ENCODE assay signal across 8 cellular contexts in genomic region chr1:28104866-28105467, GRCh38. TPM values are rescaled to one million over a fixed set of nuclear protein-coding genes. Genes with fewer than 3 reads are reported as not detected.
DNase-seq lines count a peak whose midpoint lies in the region; ATAC-seq and TF ChIP-seq lines count a peak whose summit lies in the region.

No MANE protein-coding gene starts in this region.

- H3K4me3 ChIP-seq in NT2/D1 (ENCODE audit: insufficient read length, low read depth) = no peak overlapping the region
- peak overlapping the region in 3 of 4 donors; percentile 6 to 45 (median 10) for H3K4me3 ChIP-seq in esophagus squamous epithelium
- H3K4me3 ChIP-seq in mucosa of stomach (ENCODE audit: low read length) = peak overlapping the region; percentile 25

- H3K9ac ChIP-seq in NT2/D1 (ENCODE audit: insufficient read length, low read depth) = peak overlapping the region; percentile 4
- H3K9ac ChIP-seq in mucosa of stomach (ENCODE audit: low read length) = peak overlapping the region; percentile 72

- H3K4me1 ChIP-seq in NT2/D1 (ENCODE audit: insufficient read depth, insufficient read length) (no peaks in the 10 kb centered on the region), esophagus squamous epithelium (peaks cover 0 to 10% (median 0%) of the 10 kb centered on the region in 3 donors), mucosa of stomach (ENCODE audit: control insufficient read depth, insufficient read depth, low read length) (peaks cover 11% of the 10 kb centered on the region)

- intact Hi-C loops in esophagus squamous epithelium (cut with DNase I) = no loop called here

- H3K36me3 ChIP-seq in NT2/D1 (ENCODE audit: insufficient read depth, insufficient read length, low read length) (no peaks in the 10 kb centered on the region), esophagus squamous epithelium (no peaks in the 10 kb centered on the region), mucosa of stomach (ENCODE audit: control insufficient read depth, insufficient read depth, low read length) (no peaks in the 10 kb centered on the region)

- no peak for TF ChIP-seq POLR2A in esophagus squamous epithelium (IDR thresholded peaks at IDR 0.05)

- WGBS in esophagus squamous epithelium, 2 donors = 35 to 43% methylated on average over 6 to 9 of the region's 11 CpGs

- no peak for TF ChIP-seq CTCF in esophagus squamous epithelium (IDR thresholded peaks at IDR 0.05)

- H3K9me3 ChIP-seq in NT2/D1 (ENCODE audit: insufficient read depth, low read length) (no peaks in the 10 kb centered on the region), esophagus squamous epithelium (no peaks in the 10 kb centered on the region), mucosa of stomach (ENCODE audit: control insufficient read depth, low read length) (no peaks in the 10 kb centered on the region)

- no peaks in the 10 kb centered on the region for H3K27me3 ChIP-seq in NT2/D1 (ENCODE audit: insufficient read depth, insufficient read length)
- no peaks in the 10 kb centered on the region for H3K27me3 ChIP-seq in esophagus squamous epithelium
- H3K27me3 ChIP-seq in mucosa of stomach (ENCODE audit: control insufficient read depth, insufficient read depth, low read length) = no peaks in the 10 kb centered on the region

- ATAC-seq in HG03457 (IDR thresholded peaks at IDR 0.05; ENCODE audit: unreplicated experiment) = no peak

- H3K27ac ChIP-seq in esophagus squamous epithelium = peak overlapping the region in 2 of 4 donors; percentile 5 to 22

- peak; percentile 96 for DNase-seq in DMS153 (lab: John Stamatoyannopoulos, UW)
- peak; percentile 74 for DNase-seq in NT2/D1 (ENCODE audit: low read depth, low spot score)
- no peak for DNase-seq in esophagus squamous epithelium (lab: John Stamatoyannopoulos, UW)
- no peak for DNase-seq in T-helper 1 cell
- no peak for DNase-seq in activated naive CD4-positive, alpha-beta T cell treated with anti-CD3 and anti-CD28 coated beads, Interleukin-2, amount 50 U/mL, for 16 hours
- no peak for DNase-seq in RPMI8226

RNA-seq across cellular contexts. Expression of gene EYA3, which starts 16.6 kb away (rescaled TPM):
- 10 to 100 TPM; 13.8 to 21.9 (median 15.8) TPM for total RNA-seq in esophagus squamous epithelium

Comparison
In these comparisons a context has a peak if more than half of its experiments do, and no peak if none do; other contexts are left out.
1. DNase-seq: peak in DMS153 (single experiment) and NT2/D1 (single experiment); none in esophagus squamous epithelium (single experiment), T-helper 1 cell (0 of 5), activated naive CD4-positive, alpha-beta T cell treated with anti-CD3 and anti-CD28 coated beads, Interleukin-2, amount 50 U/mL, for 16 hours (single experiment) and RPMI8226 (single experiment).